ENCODE assay signal across 8 cellular contexts in the genomic region with DNA sequence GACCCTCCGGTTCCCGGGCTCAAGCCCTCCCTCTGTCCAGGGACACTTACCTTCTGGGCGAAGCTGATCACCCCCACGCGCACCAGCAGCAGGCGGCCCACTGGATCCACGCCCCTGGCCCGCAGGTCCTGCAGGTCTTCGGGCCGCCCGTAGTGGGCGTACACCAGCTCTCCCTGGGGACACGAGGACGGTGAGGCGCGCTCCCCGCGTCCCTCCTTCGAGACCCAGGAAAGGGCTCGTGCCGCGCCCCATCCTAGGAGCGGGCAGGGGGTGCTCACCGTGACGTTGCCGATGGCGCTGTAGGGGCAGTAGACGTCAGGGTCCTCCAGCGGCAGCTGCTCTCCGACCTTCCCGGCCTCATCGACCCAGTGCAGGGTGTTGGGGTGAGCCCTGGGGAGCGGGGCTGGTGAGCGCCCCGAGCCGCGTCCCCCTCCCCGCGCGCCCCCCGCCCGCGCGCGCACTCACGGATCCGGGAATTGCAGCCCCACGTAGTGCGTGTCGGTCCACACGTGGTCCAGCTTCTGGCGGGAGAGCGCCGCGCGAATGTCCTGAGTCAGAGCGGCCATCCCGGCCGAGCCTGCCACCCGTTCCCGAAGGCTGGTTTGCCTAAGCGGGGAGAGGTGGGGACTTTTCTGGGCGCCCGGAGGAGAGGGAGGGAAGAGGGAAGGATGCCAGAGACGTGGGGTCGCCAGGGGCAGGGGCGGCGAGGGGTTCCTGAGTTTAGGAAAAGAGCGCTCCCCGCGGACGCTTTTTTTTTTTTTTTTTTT. TPM values are rescaled to one million over a fixed set of nuclear protein-coding genes. Genes with fewer than 3 reads are reported as not detected.
A peak's percentile ranks its signal among the peaks of the same experiment; 100 is the strongest.
DNase-seq lines count a peak whose midpoint lies in the region; ATAC-seq and TF ChIP-seq lines count a peak whose summit lies in the region.

No MANE protein-coding gene starts in this region.

- peaks cover 10% of the 10 kb centered on the region for H3K4me1 ChIP-seq in mononuclear cell (ENCODE audit: insufficient read depth, low read length)

- H3K9me3 ChIP-seq in MG63, result no peaks in the 10 kb centered on the region
- no peaks in the 10 kb centered on the region for H3K9me3 ChIP-seq in mononuclear cell (ENCODE audit: low read depth, low read length)

- H3K36me3 ChIP-seq in MG63, result no peaks in the 10 kb centered on the region

- H3K27me3 ChIP-seq in MG63 (no peaks in the 10 kb centered on the region), dorsolateral prefrontal cortex (peaks cover 0 to 7% (median 0%) of the 10 kb centered on the region in 45 donors), mononuclear cell (ENCODE audit: insufficient read depth, low read length) (peaks cover 3% of the 10 kb centered on the region)

- ATAC-seq in Right ventricle myocardium inferior, result peak; percentile 51
- peak; percentile 77 for ATAC-seq in stimulated activated naive CD8-positive, alpha-beta T cell treated with anti-CD3 and anti-CD28 coated beads, Interleukin-15, Interleukin-2, amounts not matched to agents 100 U/mL and 50 U/mL, for 24 hours

- DNase-seq in Right ventricle myocardium inferior (ENCODE audit: missing footprints) (peak; percentile 70), cardiac septum (ENCODE audit: low spot score) (no peak), MG63 (peak; percentile 26), dorsolateral prefrontal cortex (peak in 5 of 10 donors; percentile 34 to 68 (median 56)), NCI-H2107 (lab: John Stamatoyannopoulos, UW) (no peak)
- peak; percentile 39 for DNase-seq in activated CD4-positive, alpha-beta T cell treated with anti-CD3 and anti-CD28 coated beads for 1 hour
- DNase-seq in stimulated activated naive CD8-positive, alpha-beta T cell treated with anti-CD3 and anti-CD28 coated beads, Interleukin-15, Interleukin-2, amounts not matched to agents 100 U/mL and 50 U/mL, for 24 hours, result peak; percentile 77

- TF ChIP-seq CTCF in dorsolateral prefrontal cortex (IDR thresholded peaks at IDR 0.05 in 54 of 56, conservative IDR thresholded peaks at IDR 0.05 in 2 of 56; ENCODE audit: low read depth in 1 of 56, partially characterized antibody in 56 of 56), result peak in 34 of 56 donors; percentile 2 to 47 (median 22)

- intact Hi-C loops in Right ventricle myocardium inferior (cut with DNase I), result loop anchor here (1.0 kb wide), 1 partner anchor 58 kb away; no protein-coding TSS in a partner anchor
- intact Hi-C loops in cardiac septum (cut with DNase I), result no loop called here
- intact Hi-C loops in dorsolateral prefrontal cortex (cut with DNase I), result no loop called here

- peak overlapping the region in 11 of 59 donors; percentile 15 to 56 (median 28) for H3K27ac ChIP-seq in dorsolateral prefrontal cortex

- H3K4me3 ChIP-seq in MG63 (peak overlapping the region; percentile 26), dorsolateral prefrontal cortex (peak overlapping the region; percentile 30 to 78 (median 64)), mononuclear cell (ENCODE audit: low read length) (peak overlapping the region; percentile 46)

RNA-seq across cellular contexts. Expression of a gene that starts 8.2 kb away (rescaled TPM):
- total RNA-seq in Right ventricle myocardium inferior (0.22 TPM), cardiac septum (0.13 TPM), dorsolateral prefrontal cortex (10 to 100 TPM in 80 of 120 experiments, 1 to 10 TPM in 40; 4.8 to 19.8 (median 11.4) TPM), mononuclear cell (0.31 TPM)
- 0.33 TPM in 1 of 2 replicates, not detected in the other for total RNA-seq in MG63 (2014; rRNA removed; shearing (Covaris generic); ENCODE audit: low replicate concordance)

RNA-seq across cellular contexts. Expression of a gene that starts 20.8 kb away (rescaled TPM):
- 9.3 TPM for total RNA-seq in Right ventricle myocardium inferior
- 9.2 TPM for total RNA-seq in cardiac septum
- 1.8 and 5.9 TPM in 2 replicates for total RNA-seq in MG63 (2014; rRNA removed; shearing (Covaris generic); ENCODE audit: low replicate concordance)
- 10 to 100 TPM; 11.7 to 26.4 (median 18.7) TPM for total RNA-seq in dorsolateral prefrontal cortex
- total RNA-seq in mononuclear cell, result 6.2 TPM

RNA-seq across cellular contexts. Expression of a gene that starts 23.1 kb away (rescaled TPM):
- not detected for total RNA-seq in Right ventricle myocardium inferior
- total RNA-seq in cardiac septum, result not detected
- not detected in 2 replicates for total RNA-seq in MG63 (2014; rRNA removed; shearing (Covaris generic); ENCODE audit: low replicate concordance)
- total RNA-seq in dorsolateral prefrontal cortex, result 10 to 100 TPM; 20.5 to 98.3 (median 64.7) TPM
- total RNA-seq in mononuclear cell, result not detected

RNA-seq across cellular contexts. Expression of a gene that starts 31.0 kb away (rescaled TPM):
- total RNA-seq in Right ventricle myocardium inferior, result 56.0 TPM
- 39.5 TPM for total RNA-seq in cardiac septum
- 53.5 and 1,171 TPM in 2 replicates for total RNA-seq in MG63 (2014; rRNA removed; shearing (Covaris generic); ENCODE audit: low replicate concordance)
- 10 to 100 TPM in 38 of 120 experiments, 1 to 10 TPM in 82; 2.5 to 20.4 (median 7.2) TPM for total RNA-seq in dorsolateral prefrontal cortex
- total RNA-seq in mononuclear cell, result 0.42 TPM

RNA-seq across cellular contexts. Expression of a gene that starts 40.4 kb away (rescaled TPM):
- total RNA-seq in Right ventricle myocardium inferior (120 TPM), cardiac septum (123 TPM), dorsolateral prefrontal cortex (100 to 1,000 TPM; 119 to 205 (median 150) TPM), mononuclear cell (82.2 TPM)
- 128 and 174 TPM in 2 replicates for total RNA-seq in MG63 (2014; rRNA removed; shearing (Covaris generic); ENCODE audit: low replicate concordance)

Comparison
In these comparisons a context has a peak if more than half of its experiments do, and no peak if none do; other contexts are left out.
1. DNase-seq: peak in Right ventricle myocardium inferior (single experiment), MG63 (single experiment), activated CD4-positive, alpha-beta T cell treated with anti-CD3 and anti-CD28 coated beads for 1 hour (single experiment) and stimulated activated naive CD8-positive, alpha-beta T cell treated with anti-CD3 and anti-CD28 coated beads, Interleukin-15, Interleukin-2, amounts not matched to agents 100 U/mL and 50 U/mL, for 24 hours (single experiment); none in cardiac septum (single experiment) and NCI-H2107 (single experiment).
2. RNA of a gene that starts 23.1 kb away (total RNA-seq): 20.5 to 98.3 TPM in dorsolateral prefrontal cortex; not detected in Right ventricle myocardium inferior (single experiment), not detected in cardiac septum (single experiment), not detected in MG63 and not detected in mononuclear cell (single experiment); every median in the first group is over 10 times any median in the second.
3. Peak in every context shown above with its lines, with median percentiles within 50 percentile points of each other: H3K4me3 ChIP-seq.